In the genomic region with DNA sequence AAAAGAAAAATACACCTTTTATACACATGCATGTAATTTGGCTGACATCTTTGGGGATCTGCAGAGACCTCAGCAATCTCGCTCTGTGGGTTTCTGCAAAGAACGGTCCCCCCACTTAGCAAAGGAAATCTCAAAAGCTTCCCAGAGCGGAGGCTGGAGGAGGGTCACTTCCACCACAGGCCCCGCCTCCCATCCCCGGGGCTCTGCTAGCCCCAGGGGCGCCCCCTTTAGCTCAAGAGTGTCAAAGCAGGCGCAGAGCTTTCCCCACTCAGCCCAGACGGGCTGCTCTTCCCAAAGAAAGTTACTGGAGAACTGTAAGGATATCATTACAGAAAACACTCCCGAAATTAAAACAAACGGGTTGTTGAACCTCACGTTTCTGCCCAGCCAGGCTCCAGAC, we compare ENCODE assay signal across 7 cellular contexts. TPM values are rescaled to one million over a fixed set of nuclear protein-coding genes. Genes with fewer than 3 reads are reported as not detected.
DNase-seq lines count a peak whose midpoint lies in the region; ATAC-seq, FAIRE-seq and TF ChIP-seq lines count a peak whose summit lies in the region.

No MANE protein-coding gene starts in this region.

- no TSS peak for BruUV-seq in OCI-LY7 (replicated peaks; lab: Mats Ljungman, UMichigan)

- peak; percentile 74 for DNase-seq in GM12891 (ENCODE audit: insufficient read length, low spot score)
- DNase-seq in OCI-LY7 (ENCODE audit: low spot score), result peak; percentile 53
- DNase-seq in cerebellar cortex (ENCODE audit: low spot score), result peak; percentile 34
- DNase-seq in stimulated activated CD4-positive, alpha-beta T cell treated with anti-CD3 and anti-CD28 coated beads, Interleukin-15, amount 100 ng/mL, for 24 hours, result peak; percentile 68
- DNase-seq in activated T-helper 1 cell treated with anti-CD3 and anti-CD28 coated beads, Interleukin-12 subunit alpha, Interleukin-12 subunit beta, Interleukin-2, Interleukin-4 antibody, amounts not matched to agents 30 ng/mL and 10 ng/mL and 1 ng/mL, durations not matched to agents 14 hours and 24 hours and 36 hours (ENCODE audit: low spot score), result no peak
- no peak for DNase-seq in medulla oblongata (ENCODE audit: extremely low spot score)

- H3K9me2 ChIP-seq in OCI-LY7 (ENCODE audit: insufficient read depth, low read length), result no peaks in the 10 kb centered on the region

- POLR2A ChIA-PET in OCI-LY7 (lab: Charles Lee), result no interaction called here

- H3K36me3 ChIP-seq in OCI-LY7 (ENCODE audit: insufficient read depth, low read length), result no peaks in the 10 kb centered on the region

- CTCF ChIA-PET in OCI-LY7 (lab: Charles Lee; ENCODE audit: unreplicated experiment), result no interaction called here

- H3K9me3 Mint-ChIP-seq in activated T-helper 1 cell treated with anti-CD3 and anti-CD28 coated beads, Interleukin-12 subunit alpha, Interleukin-12 subunit beta, Interleukin-2, Interleukin-4 antibody, amounts not matched to agents 30 ng/mL and 10 ng/mL and 1 ng/mL, durations not matched to agents 14 hours and 24 hours and 36 hours, result no peaks in the 10 kb centered on the region

- no peak overlapping the region for H3K4me2 ChIP-seq in OCI-LY7 (ENCODE audit: low read length)

- no peak for ATAC-seq in GM19467 (IDR thresholded peaks at IDR 0.05; ENCODE audit: unreplicated experiment)

- peak; percentile 55 for FAIRE-seq in GM12891 (lab: Jason Lieb, UNC)

- H3K27ac ChIP-seq in OCI-LY7 (ENCODE audit: low read depth, low read length, poor library complexity, severe bottlenecking), result no peak overlapping the region

- intact Hi-C loops in OCI-LY7 (cut with micrococcal nuclease; ENCODE audit: unreplicated experiment), result no loop called here
- intact Hi-C loops in activated T-helper 1 cell treated with anti-CD3 and anti-CD28 coated beads, Interleukin-12 subunit alpha, Interleukin-12 subunit beta, Interleukin-2, Interleukin-4 antibody, amounts not matched to agents 30 ng/mL and 10 ng/mL and 1 ng/mL, durations not matched to agents 14 hours and 24 hours and 36 hours (cut with micrococcal nuclease), result no loop called here

- H3K4me3 Mint-ChIP-seq in activated T-helper 1 cell treated with anti-CD3 and anti-CD28 coated beads, Interleukin-12 subunit alpha, Interleukin-12 subunit beta, Interleukin-2, Interleukin-4 antibody, amounts not matched to agents 30 ng/mL and 10 ng/mL and 1 ng/mL, durations not matched to agents 14 hours and 24 hours and 36 hours, result no peak overlapping the region

- H3K4me3 ChIP-seq in OCI-LY7 (ENCODE audit: low read depth, low read length, poor library complexity, severe bottlenecking), result no peak overlapping the region

- H3K36me3 Mint-ChIP-seq in activated T-helper 1 cell treated with anti-CD3 and anti-CD28 coated beads, Interleukin-12 subunit alpha, Interleukin-12 subunit beta, Interleukin-2, Interleukin-4 antibody, amounts not matched to agents 30 ng/mL and 10 ng/mL and 1 ng/mL, durations not matched to agents 14 hours and 24 hours and 36 hours (ENCODE audit: low read depth), result no peaks in the 10 kb centered on the region

- no peak for TF ChIP-seq POLR2A in GM12891 (IDR thresholded peaks at IDR 0.05; ENCODE audit: low read depth, low read length)

- no peaks in the 10 kb centered on the region for H4K20me1 ChIP-seq in OCI-LY7 (ENCODE audit: insufficient read depth, low read length)

- peak; percentile 72 for TF ChIP-seq CTCF in OCI-LY7 (conservative IDR thresholded peaks at IDR 0.05; ENCODE audit: low read length)

- H3K27me3 Mint-ChIP-seq in activated T-helper 1 cell treated with anti-CD3 and anti-CD28 coated beads, Interleukin-12 subunit alpha, Interleukin-12 subunit beta, Interleukin-2, Interleukin-4 antibody, amounts not matched to agents 30 ng/mL and 10 ng/mL and 1 ng/mL, durations not matched to agents 14 hours and 24 hours and 36 hours (ENCODE audit: insufficient read depth), result peaks cover 11% of the 10 kb centered on the region

- 0 out of 2 replicates have a peak overlapping the region, but pooled peaks have one; percentile 10 for H2AFZ ChIP-seq in OCI-LY7 (ENCODE audit: low read length)

- H3K4me1 ChIP-seq in OCI-LY7 (ENCODE audit: insufficient read depth, low read length, poor library complexity, severe bottlenecking), result no peaks in the 10 kb centered on the region

- no peak overlapping the region for H3K27ac Mint-ChIP-seq in activated T-helper 1 cell treated with anti-CD3 and anti-CD28 coated beads, Interleukin-12 subunit alpha, Interleukin-12 subunit beta, Interleukin-2, Interleukin-4 antibody, amounts not matched to agents 30 ng/mL and 10 ng/mL and 1 ng/mL, durations not matched to agents 14 hours and 24 hours and 36 hours

- no peaks in the 10 kb centered on the region for H3K9me3 ChIP-seq in OCI-LY7 (ENCODE audit: low read length)

- no peaks in the 10 kb centered on the region for H3K79me2 ChIP-seq in OCI-LY7 (ENCODE audit: insufficient read depth, low read depth, low read length)

- H3K4me1 Mint-ChIP-seq in activated T-helper 1 cell treated with anti-CD3 and anti-CD28 coated beads, Interleukin-12 subunit alpha, Interleukin-12 subunit beta, Interleukin-2, Interleukin-4 antibody, amounts not matched to agents 30 ng/mL and 10 ng/mL and 1 ng/mL, durations not matched to agents 14 hours and 24 hours and 36 hours (ENCODE audit: low read depth), result no peaks in the 10 kb centered on the region

TF ChIP-seq in GM12891, 5 proteins besides CTCF, POLR2A, EP300 and RAD21:
- TF ChIP-seq TAF1 (IDR thresholded peaks at IDR 0.05; ENCODE audit: low read depth, low read length) (no peak), POLR2AphosphoS5 (IDR thresholded peaks at IDR 0.05; ENCODE audit: low read depth, low read length) (no peak), PAX5 (IDR thresholded peaks at IDR 0.05; ENCODE audit: insufficient read depth, low read length, severe bottlenecking) (no peak), SPI1 (IDR thresholded peaks at IDR 0.05; ENCODE audit: low read depth, low read length) (no peak), POU2F2 (IDR thresholded peaks at IDR 0.05; ENCODE audit: low read depth, low read length) (no peak)

RNA-seq across cellular contexts. Expression of a gene that starts 11.4 kb away (rescaled TPM):
- polyA plus RNA-seq in GM12891 (2012; ENCODE audit: low read depth, missing spikeins), result 0.05 TPM
- total RNA-seq in OCI-LY7 (2014; rRNA removed; shearing (Covaris generic)), result not detected in 2 replicates
- total RNA-seq in OCI-LY7 (2022), result not detected in 2 replicates
- total RNA-seq in activated T-helper 1 cell treated with anti-CD3 and anti-CD28 coated beads, Interleukin-12 subunit alpha, Interleukin-12 subunit beta, Interleukin-2, Interleukin-4 antibody, amounts not matched to agents 30 ng/mL and 10 ng/mL and 1 ng/mL, durations not matched to agents 14 hours and 24 hours and 36 hours, result not detected in 2 replicates

RNA-seq across cellular contexts. Expression of a gene that starts 50.2 kb away (rescaled TPM):
- polyA plus RNA-seq in GM12891 (2012; ENCODE audit: low read depth, missing spikeins), result 2.9 TPM
- total RNA-seq in OCI-LY7 (2014; rRNA removed; shearing (Covaris generic)), result 1.3 and 2.4 TPM in 2 replicates
- total RNA-seq in OCI-LY7 (2022), result 5.2 and 5.6 TPM in 2 replicates
- 1.6 and 1.7 TPM in 2 replicates for total RNA-seq in activated T-helper 1 cell treated with anti-CD3 and anti-CD28 coated beads, Interleukin-12 subunit alpha, Interleukin-12 subunit beta, Interleukin-2, Interleukin-4 antibody, amounts not matched to agents 30 ng/mL and 10 ng/mL and 1 ng/mL, durations not matched to agents 14 hours and 24 hours and 36 hours

RNA-seq across cellular contexts. Expression of a gene that starts 50.3 kb away (rescaled TPM):
- polyA plus RNA-seq in GM12891 (2012; ENCODE audit: low read depth, missing spikeins), result 20.9 TPM
- 11.6 and 14.6 TPM in 2 replicates for total RNA-seq in OCI-LY7 (2014; rRNA removed; shearing (Covaris generic))
- total RNA-seq in OCI-LY7 (2022), result 21.7 and 25.2 TPM in 2 replicates
- total RNA-seq in activated T-helper 1 cell treated with anti-CD3 and anti-CD28 coated beads, Interleukin-12 subunit alpha, Interleukin-12 subunit beta, Interleukin-2, Interleukin-4 antibody, amounts not matched to agents 30 ng/mL and 10 ng/mL and 1 ng/mL, durations not matched to agents 14 hours and 24 hours and 36 hours, result 24.3 and 28.4 TPM in 2 replicates

RNA-seq across cellular contexts. Expression of a gene that starts 54.1 kb away (rescaled TPM):
- 33.0 TPM for polyA plus RNA-seq in GM12891 (2012; ENCODE audit: low read depth, missing spikeins)
- 0.38 and 0.77 TPM in 2 replicates for total RNA-seq in OCI-LY7 (2014; rRNA removed; shearing (Covaris generic))
- 0.46 TPM in 1 of 2 replicates, not detected in the other for total RNA-seq in OCI-LY7 (2022)
- 41.7 and 45.7 TPM in 2 replicates for total RNA-seq in activated T-helper 1 cell treated with anti-CD3 and anti-CD28 coated beads, Interleukin-12 subunit alpha, Interleukin-12 subunit beta, Interleukin-2, Interleukin-4 antibody, amounts not matched to agents 30 ng/mL and 10 ng/mL and 1 ng/mL, durations not matched to agents 14 hours and 24 hours and 36 hours

Comparison
In these comparisons a context has a peak if more than half of its experiments do, and no peak if none do; other contexts are left out.
1. DNase-seq: peak in GM12891 (single experiment), OCI-LY7 (single experiment), cerebellar cortex (single experiment) and stimulated activated CD4-positive, alpha-beta T cell treated with anti-CD3 and anti-CD28 coated beads, Interleukin-15, amount 100 ng/mL, for 24 hours (single experiment); none in activated T-helper 1 cell treated with anti-CD3 and anti-CD28 coated beads, Interleukin-12 subunit alpha, Interleukin-12 subunit beta, Interleukin-2, Interleukin-4 antibody, amounts not matched to agents 30 ng/mL and 10 ng/mL and 1 ng/mL, durations not matched to agents 14 hours and 24 hours and 36 hours (single experiment) and medulla oblongata (single experiment).